ENCODE assay signal across 12 cellular contexts in the genomic region with DNA sequence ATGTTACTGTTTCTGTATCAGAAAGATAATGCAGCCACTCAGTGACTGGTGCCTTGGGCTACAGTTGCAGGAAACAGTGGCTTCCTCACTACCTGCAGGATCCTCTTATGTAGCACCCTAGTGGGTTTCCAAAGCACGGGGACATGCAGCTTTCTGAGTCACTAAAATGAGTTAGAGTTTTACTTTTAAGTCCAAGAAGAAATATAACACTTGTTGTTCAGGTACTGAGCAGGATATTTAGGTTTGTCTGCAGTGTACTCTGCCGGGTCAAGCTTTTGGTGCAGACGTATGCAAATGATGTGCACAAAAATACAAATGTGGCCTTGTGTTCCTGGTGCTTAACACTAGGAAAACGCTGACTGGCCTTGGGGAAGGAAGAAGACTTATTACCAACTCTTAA. TPM values are rescaled to one million over a fixed set of nuclear protein-coding genes. Genes with fewer than 3 reads are reported as not detected.
DNase-seq lines count a peak whose midpoint lies in the region; ATAC-seq, FAIRE-seq and TF ChIP-seq lines count a peak whose summit lies in the region.
"Had no signal": no experiment of that assay in that cellular context is flagged by ENCODE, and none has a peak within 500 bp of the region (broad histone marks: within the 10 kb centered on the region; RNA-seq: fewer than 3 reads in every experiment).

No MANE protein-coding gene starts in this region.

- H3K9me3 Mint-ChIP-seq in activated CD8-positive, alpha-beta memory T cell treated with anti-CD3 and anti-CD28 coated beads, Interleukin-2, amount 10 ng/mL, durations not matched to agents 7 days and 5 days (ENCODE audit: low read depth), result no peaks in the 10 kb centered on the region

- H3K36me3 Mint-ChIP-seq in activated CD8-positive, alpha-beta memory T cell treated with anti-CD3 and anti-CD28 coated beads, Interleukin-2, amount 10 ng/mL, durations not matched to agents 7 days and 5 days, result no peaks in the 10 kb centered on the region

- peaks cover 32% of the 10 kb centered on the region for H3K4me1 Mint-ChIP-seq in activated CD8-positive, alpha-beta memory T cell treated with anti-CD3 and anti-CD28 coated beads, Interleukin-2, amount 10 ng/mL, durations not matched to agents 7 days and 5 days

- no peak for TF ChIP-seq CTCF in lower leg skin (IDR thresholded peaks at IDR 0.05)

- H3K4me3 ChIP-seq in small intestine (ENCODE audit: low read depth in 1 of 2, low read length in 2 of 2), result no peak overlapping the region
- H3K4me3 ChIP-seq in lower leg skin (ENCODE audit: low read depth, poor library complexity, severe bottlenecking), result no peak overlapping the region
- H3K4me3 ChIP-seq: A549 had no signal

- intact Hi-C loops in lower leg skin (cut with DNase I; ENCODE audit: low total_unique reads), result no loop called here

- peak; percentile 57 for DNase-seq in activated CD8-positive, alpha-beta memory T cell treated with anti-CD3 and anti-CD28 coated beads, Interleukin-2, amount 10 ng/mL, durations not matched to agents 7 days and 5 days
- DNase-seq in activated CD8-positive, alpha-beta memory T cell treated with anti-CD3 and anti-CD28 coated beads for 24 hours, result no peak
- DNase-seq in NCI-H526 treated with DMSO at 0.1 percent for 48 hours (lab: John Stamatoyannopoulos, UW) (peak; percentile 82), erythroblast (lab: John Stamatoyannopoulos, UW) (peak; percentile 18 to 29), superior temporal gyrus (ENCODE audit: extremely low spot score) (peak; percentile 62), small intestine (no peak), lower leg skin (ENCODE audit: low spot score in 2 of 2) (no peak)
- DNase-seq: NCI-H2107 had no signal

- FAIRE-seq in small intestine (lab: Jason Lieb, UNC), result no peak
- FAIRE-seq: A549, colon, keratinocyte had no signal

- peaks cover 0 to 2% of the 10 kb centered on the region in 2 donors for H3K36me3 ChIP-seq in small intestine (ENCODE audit: control insufficient read depth in 2 of 2, insufficient read depth in 2 of 2, low read length in 2 of 2)

- peak overlapping the region; percentile 74 for H3K27ac Mint-ChIP-seq in activated CD8-positive, alpha-beta memory T cell treated with anti-CD3 and anti-CD28 coated beads, Interleukin-2, amount 10 ng/mL, durations not matched to agents 7 days and 5 days

- 39 to 81% (median 51%) methylated on average over 4 of the region's 4 CpGs for WGBS in small intestine, 3 donors
- 45 to 59% methylated on average over 4 of the region's 4 CpGs for WGBS in lower leg skin, 2 donors

- peaks cover 27 to 46% of the 10 kb centered on the region in 2 donors for H3K4me1 ChIP-seq in small intestine (ENCODE audit: control insufficient read depth in 2 of 2, insufficient read depth in 1 of 2, low read depth in 1 of 2, low read length in 1 of 2)
- H3K4me1 ChIP-seq: A549 had no signal

- H3K27ac ChIP-seq in small intestine (ENCODE audit: low read depth in 1 of 2, low read length in 1 of 2), result peak overlapping the region in 1 of 2 donors; percentile 4
- H3K27ac ChIP-seq: A549 had no signal

- peak; percentile 82 for ATAC-seq in activated CD8-positive, alpha-beta memory T cell treated with anti-CD3 and anti-CD28 coated beads, Interleukin-2, amount 10 ng/mL, durations not matched to agents 7 days and 5 days
- ATAC-seq in HG02970 (IDR thresholded peaks at IDR 0.05; ENCODE audit: low FRiP score, unreplicated experiment), result no peak
- ATAC-seq: A549 had no signal

- H3K4me3 Mint-ChIP-seq in activated CD8-positive, alpha-beta memory T cell treated with anti-CD3 and anti-CD28 coated beads, Interleukin-2, amount 10 ng/mL, durations not matched to agents 7 days and 5 days, result peak overlapping the region; percentile 11

- no peaks in the 10 kb centered on the region for H3K9me3 ChIP-seq in small intestine (ENCODE audit: control insufficient read depth, low read depth)
- H3K9me3 ChIP-seq: A549 had no signal

- CTCF ChIA-PET in activated CD8-positive, alpha-beta memory T cell treated with anti-CD3 and anti-CD28 coated beads, Interleukin-2, amount 10 ng/mL, durations not matched to agents 7 days and 5 days (lab: Charles Lee), result interaction anchor here (0.6 to 1.5 kb wide), 4 partner anchors 21 to 56 kb away, joined by 3 to 6 read pairs (median 4); no protein-coding TSS in a partner anchor

- TF ChIP-seq POLR2A in erythroblast (IDR thresholded peaks at IDR 0.05; ENCODE audit: low read length) (no peak), lower leg skin (IDR thresholded peaks at IDR 0.05) (no peak)

- no peaks in the 10 kb centered on the region for H3K27me3 ChIP-seq in small intestine (ENCODE audit: control insufficient read depth in 2 of 2, insufficient read depth in 2 of 2, low read length in 2 of 2)

- no peaks in the 10 kb centered on the region for H3K27me3 Mint-ChIP-seq in activated CD8-positive, alpha-beta memory T cell treated with anti-CD3 and anti-CD28 coated beads, Interleukin-2, amount 10 ng/mL, durations not matched to agents 7 days and 5 days

RNA-seq across cellular contexts. Expression of gene ACSS1, which starts 22.0 kb away (rescaled TPM):
- total RNA-seq in activated CD8-positive, alpha-beta memory T cell treated with anti-CD3 and anti-CD28 coated beads, Interleukin-2, amount 10 ng/mL, durations not matched to agents 7 days and 5 days, result 10 to 100 TPM; 44.4 TPM
- polyA plus RNA-seq in small intestine, result 10 to 100 TPM; 27.9 to 65.8 (median 45.1) TPM
- 10 to 100 TPM; 33.7 to 42.3 (median 38.4) TPM for total RNA-seq in lower leg skin

RNA-seq across cellular contexts. Expression of gene APMAP, which starts 43.4 kb away (rescaled TPM):
- 10 to 100 TPM; 47.5 to 56.0 TPM for total RNA-seq in activated CD8-positive, alpha-beta memory T cell treated with anti-CD3 and anti-CD28 coated beads, Interleukin-2, amount 10 ng/mL, durations not matched to agents 7 days and 5 days
- polyA plus RNA-seq in small intestine, result 10 to 100 TPM; 12.3 to 50.9 (median 18.6) TPM
- 10 to 100 TPM; 34.4 to 88.7 (median 52.6) TPM for total RNA-seq in lower leg skin

RNA-seq across cellular contexts. Expression of gene VSX1, which starts 46.0 kb away (rescaled TPM):
- total RNA-seq in activated CD8-positive, alpha-beta memory T cell treated with anti-CD3 and anti-CD28 coated beads, Interleukin-2, amount 10 ng/mL, durations not matched to agents 7 days and 5 days, result not detected
- polyA plus RNA-seq in small intestine, result under 1 TPM in 1 of 3 donors, not detected in 2; 0.04 TPM
- not detected for total RNA-seq in lower leg skin
- polyA plus RNA-seq: keratinocyte had no signal

Comparison
In these comparisons a context has a peak if more than half of its experiments do, and no peak if none do; other contexts are left out.
1. DNase-seq: peak in activated CD8-positive, alpha-beta memory T cell treated with anti-CD3 and anti-CD28 coated beads, Interleukin-2, amount 10 ng/mL, durations not matched to agents 7 days and 5 days (single experiment), NCI-H526 treated with DMSO at 0.1 percent for 48 hours (single experiment), erythroblast (2 of 2) and superior temporal gyrus (single experiment); none in activated CD8-positive, alpha-beta memory T cell treated with anti-CD3 and anti-CD28 coated beads for 24 hours (single experiment), small intestine (single experiment) and lower leg skin (0 of 2).